8 cellular contexts compared by ENCODE assay signal in genomic region chr6:151763938-151764680, GRCh38. TPM values are rescaled to one million over a fixed set of nuclear protein-coding genes. Genes with fewer than 3 reads are reported as not detected.
DNase-seq lines count a peak whose midpoint lies in the region; ATAC-seq lines count a peak whose summit lies in the region.

No MANE protein-coding gene starts in this region.

- peaks cover 6% of the 10 kb centered on the region for H3K4me1 ChIP-seq in thymus (ENCODE audit: control insufficient read depth, insufficient read depth, low read length)

- peak overlapping the region; percentile 0 for H3K4me3 Mint-ChIP-seq in activated T-cell treated with anti-CD3 and anti-CD28 coated beads, Interleukin-2, amount 50 U/mL, for 4 hours
- peak overlapping the region in 6 of 8 donors; percentile 1 to 69 (median 25) for H3K4me3 Mint-ChIP-seq in naive B cell

- H3K27ac Mint-ChIP-seq in naive B cell = no peak overlapping the region

- no peaks in the 10 kb centered on the region for H3K36me3 ChIP-seq in thymus (ENCODE audit: control insufficient read depth, insufficient read depth)

- peak overlapping the region; percentile 39 for H3K27ac ChIP-seq in thymus (ENCODE audit: low read depth)

- H3K27me3 Mint-ChIP-seq in activated T-cell treated with anti-CD3 and anti-CD28 coated beads, Interleukin-2, amount 50 U/mL, for 4 hours (ENCODE audit: low read depth) = no peaks in the 10 kb centered on the region
- H3K27me3 Mint-ChIP-seq in naive B cell = peaks cover 0 to 10% (median 8%) of the 10 kb centered on the region in 3 donors

- H3K4me1 Mint-ChIP-seq in activated T-cell treated with anti-CD3 and anti-CD28 coated beads, Interleukin-2, amount 50 U/mL, for 4 hours (ENCODE audit: low read depth) = peaks cover 8% of the 10 kb centered on the region
- peaks cover 10 to 12% (median 10%) of the 10 kb centered on the region in 3 donors for H3K4me1 Mint-ChIP-seq in naive B cell

- 36% methylated on average over 20 of the region's 20 CpGs for WGBS in thymus

- no peaks in the 10 kb centered on the region for H3K27me3 ChIP-seq in thymus (ENCODE audit: control insufficient read depth, insufficient read depth)

- H3K4me3 ChIP-seq in thymus (ENCODE audit: low read length) = no peak overlapping the region

- peak; percentile 3 for DNase-seq in activated gamma-delta T cell treated with anti-CD3 and anti-CD28 coated beads, Interleukin-2, amount 50 U/mL, for 16 hours (ENCODE audit: low read depth)
- DNase-seq in activated gamma-delta T cell (lab: John Stamatoyannopoulos, UW) (no peak), NCI-H146 treated with DMSO at 0.1 percent for 48 hours (lab: John Stamatoyannopoulos, UW; ENCODE audit: unreplicated experiment) (peak; percentile 32), fibroblast of peridontal ligament (ENCODE audit: extremely low read depth) (peak; percentile 96), naive B cell (peak; percentile 7)
- no peak for DNase-seq in activated T-cell treated with anti-CD3 and anti-CD28 coated beads, Interleukin-2, amount 50 U/mL, for 4 hours

- no peaks in the 10 kb centered on the region for H3K36me3 Mint-ChIP-seq in activated T-cell treated with anti-CD3 and anti-CD28 coated beads, Interleukin-2, amount 50 U/mL, for 4 hours (ENCODE audit: insufficient read depth)
- no peaks in the 10 kb centered on the region for H3K36me3 Mint-ChIP-seq in naive B cell

- H3K9me3 Mint-ChIP-seq in activated T-cell treated with anti-CD3 and anti-CD28 coated beads, Interleukin-2, amount 50 U/mL, for 4 hours = no peaks in the 10 kb centered on the region
- no peaks in the 10 kb centered on the region for H3K9me3 Mint-ChIP-seq in naive B cell

- no peaks in the 10 kb centered on the region for H3K9me3 ChIP-seq in thymus (ENCODE audit: control insufficient read depth)

- ATAC-seq in HG02884 (IDR thresholded peaks at IDR 0.05; ENCODE audit: unreplicated experiment) (peak; percentile 78), naive B cell (ENCODE audit: low read depth in 2 of 2) (peak; percentile 86 to 87)
- ATAC-seq in activated T-cell treated with anti-CD3 and anti-CD28 coated beads, Interleukin-2, amount 50 U/mL, for 4 hours = peak; percentile 85 to 87

RNA-seq across cellular contexts. Expression of gene ESR1, which starts 43.4 kb away (rescaled TPM):
- under 1 TPM; 0.13 to 0.68 (median 0.54) TPM for total RNA-seq in activated T-cell treated with anti-CD3 and anti-CD28 coated beads, Interleukin-2, amount 50 U/mL, for 4 hours
- polyA plus RNA-seq in naive B cell (ENCODE audit: low read depth in 6 of 6) (under 1 TPM in 4 of 6 donors, not detected in 2; 0.06 to 0.26 (median 0.17) TPM), thymus (1.2 TPM)

Comparison
In these comparisons a context has a peak if more than half of its experiments do, and no peak if none do; other contexts are left out.
1. DNase-seq: peak in activated gamma-delta T cell treated with anti-CD3 and anti-CD28 coated beads, Interleukin-2, amount 50 U/mL, for 16 hours (single experiment), NCI-H146 treated with DMSO at 0.1 percent for 48 hours (single experiment), fibroblast of peridontal ligament (single experiment) and naive B cell (single experiment); none in activated gamma-delta T cell (single experiment) and activated T-cell treated with anti-CD3 and anti-CD28 coated beads, Interleukin-2, amount 50 U/mL, for 4 hours (single experiment).
2. Peak in every context shown above with its lines, with median percentiles within 50 percentile points of each other: ATAC-seq.